ENCODE assay signal across 9 cellular contexts in genomic region chr6:89610149-89610642, GRCh38. TPM values are rescaled to one million over a fixed set of nuclear protein-coding genes. Genes with fewer than 3 reads are reported as not detected.
A peak's percentile ranks its signal among the peaks of the same experiment; 100 is the strongest.
DNase-seq lines count a peak whose midpoint lies in the region; ATAC-seq, FAIRE-seq and TF ChIP-seq lines count a peak whose summit lies in the region.
"Had no signal": no experiment of that assay in that cellular context is flagged by ENCODE, and none has a peak within 500 bp of the region (broad histone marks: within the 10 kb centered on the region; RNA-seq: fewer than 3 reads in every experiment).

No MANE protein-coding gene starts in this region.

- H3K4me1 Mint-ChIP-seq in activated CD8-positive, alpha-beta memory T cell treated with anti-CD3 and anti-CD28 coated beads, Interleukin-2, amount 10 ng/mL, durations not matched to agents 7 days and 5 days = peaks cover 22% of the 10 kb centered on the region
- H3K4me1 Mint-ChIP-seq in naive thymus-derived CD4-positive, alpha-beta T cell = peaks cover 0 to 17% (median 0%) of the 10 kb centered on the region in 7 donors

- peak; percentile 76 for DNase-seq in GM12865 (ENCODE audit: low read depth)
- peak; percentile 49 for DNase-seq in NOMO-1 (lab: John Stamatoyannopoulos, UW; ENCODE audit: unreplicated experiment in 2 of 2)
- DNase-seq in activated CD8-positive, alpha-beta memory T cell treated with anti-CD3 and anti-CD28 coated beads, Interleukin-2, amount 10 ng/mL, durations not matched to agents 7 days and 5 days = peak; percentile 83
- peak; percentile 54 for DNase-seq in endothelial cell of umbilical vein (ENCODE audit: low read depth, low spot score)
- peak; percentile 34 to 75 (median 65) for DNase-seq in naive thymus-derived CD4-positive, alpha-beta T cell
- DNase-seq in stimulated activated naive CD4-positive, alpha-beta T cell (lab: John Stamatoyannopoulos, UW) = peak; percentile 48 to 76 (median 60)
- DNase-seq in GOT3 (lab: John Stamatoyannopoulos, UW) = no peak

- no peak overlapping the region for H3K27ac Mint-ChIP-seq in activated CD8-positive, alpha-beta memory T cell treated with anti-CD3 and anti-CD28 coated beads, Interleukin-2, amount 10 ng/mL, durations not matched to agents 7 days and 5 days
- H3K27ac Mint-ChIP-seq in naive thymus-derived CD4-positive, alpha-beta T cell = no peak overlapping the region

- H3K27me3 ChIP-seq in endothelial cell of umbilical vein (ENCODE audit: control insufficient read depth in 2 of 2, insufficient read depth in 2 of 2, low read length in 2 of 2) = no peaks in the 10 kb centered on the region
- H3K27me3 ChIP-seq in naive thymus-derived CD4-positive, alpha-beta T cell (ENCODE audit: control insufficient read depth in 2 of 2, insufficient read depth in 2 of 2, low read length in 2 of 2) = no peaks in the 10 kb centered on the region

- no peaks in the 10 kb centered on the region for H3K27me3 Mint-ChIP-seq in activated CD8-positive, alpha-beta memory T cell treated with anti-CD3 and anti-CD28 coated beads, Interleukin-2, amount 10 ng/mL, durations not matched to agents 7 days and 5 days
- no peaks in the 10 kb centered on the region for H3K27me3 Mint-ChIP-seq in naive thymus-derived CD4-positive, alpha-beta T cell

- dilution Hi-C loops in endothelial cell of umbilical vein (cut with MboI; ENCODE audit: extremely low pct_ligation_motif_present, low sequenced_read_pairs) = no loop called here

- H3K9me3 Mint-ChIP-seq in activated CD8-positive, alpha-beta memory T cell treated with anti-CD3 and anti-CD28 coated beads, Interleukin-2, amount 10 ng/mL, durations not matched to agents 7 days and 5 days (ENCODE audit: low read depth) = no peaks in the 10 kb centered on the region
- H3K9me3 Mint-ChIP-seq in naive thymus-derived CD4-positive, alpha-beta T cell = no peaks in the 10 kb centered on the region

- no peaks in the 10 kb centered on the region for H3K36me3 Mint-ChIP-seq in activated CD8-positive, alpha-beta memory T cell treated with anti-CD3 and anti-CD28 coated beads, Interleukin-2, amount 10 ng/mL, durations not matched to agents 7 days and 5 days
- no peaks in the 10 kb centered on the region for H3K36me3 Mint-ChIP-seq in naive thymus-derived CD4-positive, alpha-beta T cell

- H2AFZ ChIP-seq in endothelial cell of umbilical vein (ENCODE audit: low read depth, low read length) = no peak overlapping the region

- H3K36me3 ChIP-seq in endothelial cell of umbilical vein (ENCODE audit: control insufficient read depth in 2 of 2, extremely low read depth in 1 of 2, insufficient read depth in 2 of 2, low read length in 2 of 2) = no peaks in the 10 kb centered on the region
- no peaks in the 10 kb centered on the region for H3K36me3 ChIP-seq in naive thymus-derived CD4-positive, alpha-beta T cell (ENCODE audit: control insufficient read depth in 2 of 3, insufficient read depth in 3 of 3, low read length in 3 of 3)

- H3K79me2 ChIP-seq in endothelial cell of umbilical vein (ENCODE audit: control insufficient read depth, insufficient read depth, low read length) = no peaks in the 10 kb centered on the region

- no peak overlapping the region for H3K9ac ChIP-seq in endothelial cell of umbilical vein (replicated peaks; ENCODE audit: extremely low read depth, insufficient read depth, low read length)

- ATAC-seq in HG02973 (IDR thresholded peaks at IDR 0.05; ENCODE audit: unreplicated experiment) = peak; percentile 59
- peak; percentile 88 for ATAC-seq in activated CD8-positive, alpha-beta memory T cell treated with anti-CD3 and anti-CD28 coated beads, Interleukin-2, amount 10 ng/mL, durations not matched to agents 7 days and 5 days
- ATAC-seq in naive thymus-derived CD4-positive, alpha-beta T cell = peak; percentile 91

- peak; percentile 91 for TF ChIP-seq CTCF in GM12865 (IDR thresholded peaks at IDR 0.05; ENCODE audit: insufficient read depth, low read depth, low read length, missing control alignments)
- TF ChIP-seq CTCF in endothelial cell of umbilical vein (IDR thresholded peaks at IDR 0.05; ENCODE audit: extremely low read depth in 1 of 2, insufficient read depth in 1 of 2, low read depth in 1 of 2, low read length in 2 of 2) = peak; percentile 77 to 82

- no peak for TF ChIP-seq POLR2A in endothelial cell of umbilical vein (IDR thresholded peaks at IDR 0.05; ENCODE audit: low read depth, low read length)

- FAIRE-seq in endothelial cell of umbilical vein (lab: Jason Lieb, UNC) = peak; percentile 83

- H3K4me1 ChIP-seq in endothelial cell of umbilical vein (ENCODE audit: control insufficient read depth, extremely low read depth, insufficient read depth, low read length) = peaks cover 6% of the 10 kb centered on the region
- H3K4me1 ChIP-seq in naive thymus-derived CD4-positive, alpha-beta T cell (ENCODE audit: control insufficient read depth in 2 of 2, insufficient read depth in 2 of 2, low read length in 2 of 2) = no peaks in the 10 kb centered on the region

- no peaks in the 10 kb centered on the region for H3K9me1 ChIP-seq in endothelial cell of umbilical vein (replicated peaks; ENCODE audit: control insufficient read depth, extremely low read depth, insufficient read depth, low read length)

- no peak overlapping the region for H3K4me3 Mint-ChIP-seq in activated CD8-positive, alpha-beta memory T cell treated with anti-CD3 and anti-CD28 coated beads, Interleukin-2, amount 10 ng/mL, durations not matched to agents 7 days and 5 days
- H3K4me3 Mint-ChIP-seq in naive thymus-derived CD4-positive, alpha-beta T cell = no peak overlapping the region

- no peaks in the 10 kb centered on the region for H4K20me1 ChIP-seq in endothelial cell of umbilical vein (replicated peaks; ENCODE audit: control insufficient read depth, extremely low read depth, insufficient read depth, low read length)

- H3K4me2 ChIP-seq in endothelial cell of umbilical vein (ENCODE audit: insufficient read depth, low read length) = no peak overlapping the region

- intact Hi-C loops in endothelial cell of umbilical vein (cut with micrococcal nuclease) = loop anchor here (1.0 to 2.0 kb wide), 4 partner anchors 177 to 627 kb away; partner anchors contain the start of gene ANKRD6
- intact Hi-C loops in naive thymus-derived CD4-positive, alpha-beta T cell (cut with micrococcal nuclease) = loop anchor here (1.0 to 5.0 kb wide), 7 partner anchors 28 to 628 kb away; partner anchors contain the start of genes ANKRD6 (in 2 of the 2) and LYRM2 (in 1 of the 2)

- no peak overlapping the region for H3K27ac ChIP-seq in endothelial cell of umbilical vein (ENCODE audit: insufficient read depth, low read depth, low read length)
- H3K27ac ChIP-seq in naive thymus-derived CD4-positive, alpha-beta T cell (ENCODE audit: low read depth, low read length) = no peak overlapping the region
- H3K27ac ChIP-seq: epithelial cell of prostate had no signal

- POLR2A ChIA-PET in endothelial cell of umbilical vein (lab: Charles Lee) = no interaction called here
- POLR2A ChIA-PET in naive thymus-derived CD4-positive, alpha-beta T cell (lab: Charles Lee) = interaction anchor here (1.5 kb wide), 1 partner anchor 178 kb away, joined by 4 read pairs; the partner anchor contains the start of gene ANKRD6

- H3K9me3 ChIP-seq in endothelial cell of umbilical vein (replicated peaks; ENCODE audit: control insufficient read depth, insufficient read depth, low read length) = no peaks in the 10 kb centered on the region
- no peaks in the 10 kb centered on the region for H3K9me3 ChIP-seq in naive thymus-derived CD4-positive, alpha-beta T cell (ENCODE audit: control insufficient read depth in 2 of 3, low read length in 3 of 3)

- BruUV-seq in endothelial cell of umbilical vein (replicated peaks; lab: Mats Ljungman, UMichigan) = no TSS peak

- CTCF ChIA-PET in activated CD8-positive, alpha-beta memory T cell treated with anti-CD3 and anti-CD28 coated beads, Interleukin-2, amount 10 ng/mL, durations not matched to agents 7 days and 5 days (lab: Charles Lee) = interaction anchor here (0.6 to 6.2 kb wide), 16 partner anchors 11 to 246 kb away, joined by 3 to 57 read pairs (median 5); partner anchors contain the start of genes ANKRD6 and LYRM2
- CTCF ChIA-PET in endothelial cell of umbilical vein (lab: Charles Lee) = interaction anchor here (0.6 to 4.4 kb wide), 19 partner anchors 9 to 627 kb away, joined by 3 to 40 read pairs (median 5); partner anchors contain the start of genes ANKRD6 and LYRM2
- CTCF ChIA-PET in naive thymus-derived CD4-positive, alpha-beta T cell (lab: Charles Lee) = interaction anchor here (0.6 to 2.8 kb wide), 12 partner anchors 9 to 982 kb away, joined by 3 to 26 read pairs (median 4); partner anchors contain the start of gene ANKRD6

- H3K4me3 ChIP-seq in GM12865 (ENCODE audit: low read depth, low read length) (no peak overlapping the region), endothelial cell of umbilical vein (replicated peaks in 1 of 3; ENCODE audit: insufficient read depth in 1 of 3, low read depth in 1 of 3, low read length in 3 of 3) (no peak overlapping the region)
- no peak overlapping the region for H3K4me3 ChIP-seq in naive thymus-derived CD4-positive, alpha-beta T cell (ENCODE audit: low read length)

TF ChIP-seq in endothelial cell of umbilical vein, 7 proteins besides CTCF, POLR2A, EP300 and RAD21:
- TF ChIP-seq EZH2 (IDR thresholded peaks at IDR 0.05; ENCODE audit: borderline replicate concordance, low read depth, low read length, severe bottlenecking) (no peak), MAX (IDR thresholded peaks at IDR 0.05; ENCODE audit: insufficient read depth, insufficient read length) (no peak), GATA2 (IDR thresholded peaks at IDR 0.05; ENCODE audit: insufficient read depth, insufficient read length, low read depth, low read length) (no peak), JUN (IDR thresholded peaks at IDR 0.05; ENCODE audit: borderline replicate concordance, insufficient read depth, insufficient read length, low read depth) (no peak)

RNA-seq across cellular contexts. Expression of gene LYRM2, which starts 28.4 kb away (rescaled TPM):
- total RNA-seq in activated CD8-positive, alpha-beta memory T cell treated with anti-CD3 and anti-CD28 coated beads, Interleukin-2, amount 10 ng/mL, durations not matched to agents 7 days and 5 days = 10 to 100 TPM; 28.9 to 30.1 TPM
- total RNA-seq in endothelial cell of umbilical vein = 37.7 and 41.9 TPM in 2 replicates
- polyA plus RNA-seq in endothelial cell of umbilical vein = 6.3 and 11.8 TPM in 2 replicates
- 25.8 and 28.9 TPM in 2 replicates for polyA plus RNA-seq in endothelial cell of umbilical vein (2011; cell fraction: cytosol; rRNA removed)
- polyA plus RNA-seq in endothelial cell of umbilical vein (2011; cell fraction: nucleus; rRNA removed) = 7.1 and 9.9 TPM in 2 replicates
- 25.2 and 37.6 TPM in 2 replicates for polyA plus RNA-seq in endothelial cell of umbilical vein (2012)
- 5.3 and 5.8 TPM in 2 replicates for polyA minus RNA-seq in endothelial cell of umbilical vein
- 7.9 TPM for polyA minus RNA-seq in endothelial cell of umbilical vein (2011; cell fraction: cytosol; rRNA and poly(A)+ RNA removed)
- 7.3 and 12.1 TPM in 2 replicates for polyA minus RNA-seq in endothelial cell of umbilical vein (2011; cell fraction: nucleus; rRNA and poly(A)+ RNA removed)
- 10 to 100 TPM; 18.1 to 40.7 (median 32.0) TPM for total RNA-seq in naive thymus-derived CD4-positive, alpha-beta T cell
- 10 to 100 TPM; 63.1 to 79.2 TPM for polyA plus RNA-seq in naive thymus-derived CD4-positive, alpha-beta T cell
